Comparison of ENCODE assay signal across 8 cellular contexts in genomic region chr6:111566873-111567517, GRCh38. TPM values are rescaled to one million over a fixed set of nuclear protein-coding genes. Genes with fewer than 3 reads are reported as not detected.
DNase-seq lines count a peak whose midpoint lies in the region; ATAC-seq and TF ChIP-seq lines count a peak whose summit lies in the region.

No MANE protein-coding gene starts in this region.

- H3K4me3 Mint-ChIP-seq in chondrocyte (ENCODE audit: unreplicated experiment) = peak overlapping the region; percentile 29

- intact Hi-C loops in lower leg skin (cut with DNase I; ENCODE audit: low total_unique reads) = no loop called here

- peaks cover 67% of the 10 kb centered on the region for H3K4me1 Mint-ChIP-seq in chondrocyte (ENCODE audit: low read depth)

- DNase-seq in NCI-H2196 treated with DMSO at 0.1 percent for 48 hours (lab: John Stamatoyannopoulos, UW; ENCODE audit: unreplicated experiment) (peak; percentile 64), chondrocyte (ENCODE audit: low spot score) (no peak), lower leg skin (ENCODE audit: low spot score in 2 of 2) (no peak), MV-4-11 (lab: John Stamatoyannopoulos, UW) (no peak)

- H3K27ac Mint-ChIP-seq in chondrocyte (ENCODE audit: unreplicated experiment) = peak overlapping the region; percentile 89

- peaks cover 9% of the 10 kb centered on the region for H3F3A ChIP-seq in DOHH2 (ENCODE audit: control insufficient read depth, insufficient read depth)

- H3K9me3 Mint-ChIP-seq in chondrocyte (ENCODE audit: low read depth) = no peaks in the 10 kb centered on the region

- H3K27me3 ChIP-seq in DOHH2 (ENCODE audit: control insufficient read depth, low read length) = no peaks in the 10 kb centered on the region
- H3K27me3 ChIP-seq in neuron (ENCODE audit: insufficient read depth, low read length) = no peaks in the 10 kb centered on the region

- H3K4me1 ChIP-seq in DOHH2 (ENCODE audit: control insufficient read depth, low read length) = peaks cover 40% of the 10 kb centered on the region
- peaks cover 20% of the 10 kb centered on the region for H3K4me1 ChIP-seq in neuron (ENCODE audit: insufficient read depth, low read length)

- TF ChIP-seq CTCF in DOHH2 (IDR thresholded peaks at IDR 0.05; ENCODE audit: low read depth, low read length, poor library complexity, severe bottlenecking) (no peak), chondrocyte (IDR thresholded peaks at IDR 0.05) (no peak), lower leg skin (IDR thresholded peaks at IDR 0.05) (no peak)

- H3K4me3 ChIP-seq in DOHH2 (ENCODE audit: low read length) (peak overlapping the region; percentile 16), neuron (ENCODE audit: low read length) (peak overlapping the region; percentile 19), lower leg skin (ENCODE audit: low read depth, poor library complexity, severe bottlenecking) (no peak overlapping the region)

- H2AFZ ChIP-seq in neuron (ENCODE audit: low read depth, low read length) = no peak overlapping the region

- H3K9me2 ChIP-seq in DOHH2 (replicated peaks; ENCODE audit: control insufficient read depth, low read length) = no peaks in the 10 kb centered on the region

- peak overlapping the region; percentile 50 for H3K4me2 ChIP-seq in DOHH2 (ENCODE audit: low read length)

- no peaks in the 10 kb centered on the region for H3K27me3 Mint-ChIP-seq in chondrocyte (ENCODE audit: low read depth)

- H3K36me3 ChIP-seq in DOHH2 (ENCODE audit: control insufficient read depth, low read length) = peaks cover 76% of the 10 kb centered on the region
- no peaks in the 10 kb centered on the region for H3K36me3 ChIP-seq in neuron (ENCODE audit: insufficient read depth, low read length)

- peak overlapping the region; percentile 80 for H3K27ac ChIP-seq in DOHH2 (ENCODE audit: low read depth, low read length)

- no peak for TF ChIP-seq POLR2A in lower leg skin (IDR thresholded peaks at IDR 0.05)

- no peaks in the 10 kb centered on the region for H4K20me1 ChIP-seq in DOHH2 (ENCODE audit: control insufficient read depth, insufficient read depth, low read depth, low read length)

- H3K9me3 ChIP-seq in DOHH2 (ENCODE audit: control insufficient read depth, insufficient read depth, low read length) (no peaks in the 10 kb centered on the region), neuron (ENCODE audit: low read length) (no peaks in the 10 kb centered on the region)

- no peak for ATAC-seq in HG03520 (IDR thresholded peaks at IDR 0.05; ENCODE audit: unreplicated experiment)
- ATAC-seq in HG02759 (IDR thresholded peaks at IDR 0.05; ENCODE audit: unreplicated experiment) = no peak

- 32 to 43% methylated on average over 19 of the region's 19 CpGs for WGBS in lower leg skin, 2 donors

- H3K36me3 Mint-ChIP-seq in chondrocyte (ENCODE audit: low read depth) = peaks cover 44% of the 10 kb centered on the region

- peaks cover 7% of the 10 kb centered on the region; the same call in 1 of the 2 replicates for H3K79me2 ChIP-seq in DOHH2 (ENCODE audit: control insufficient read depth, low read length)

RNA-seq across cellular contexts. Expression of gene TRAF3IP2, which starts 38.7 kb away (rescaled TPM):
- 29.3 to 51.5 TPM (median 29.9 TPM) in 3 replicates for total RNA-seq in chondrocyte
- 10 to 100 TPM; 61.5 to 69.8 (median 64.2) TPM for total RNA-seq in lower leg skin
